8 cellular contexts compared by ENCODE assay signal in genomic region chr12:45415393-45415817, GRCh38.
DNase-seq lines count a peak whose midpoint lies in the region; ATAC-seq and TF ChIP-seq lines count a peak whose summit lies in the region.

No MANE protein-coding gene starts in this region.

- no peak overlapping the region for H3K4me3 ChIP-seq in AG04450 (ENCODE audit: low read depth, low read length)
- H3K4me3 ChIP-seq in gastroesophageal sphincter: no peak overlapping the region
- no peak overlapping the region for H3K4me3 ChIP-seq in testis

- H3K4me1 ChIP-seq in gastroesophageal sphincter (no peaks in the 10 kb centered on the region), testis (no peaks in the 10 kb centered on the region)

- no peak for TF ChIP-seq EP300 in gastroesophageal sphincter (IDR thresholded peaks at IDR 0.05)

- POLR2A ChIA-PET in AG04450 (lab: Yijun Ruan, JAX): interaction anchor here (0.9 kb wide), 1 partner anchor 78 kb away, joined by 3 read pairs; no protein-coding TSS in a partner anchor

- H3K36me3 ChIP-seq in gastroesophageal sphincter (peaks cover 0 to 91% of the 10 kb centered on the region in 2 donors), testis (ENCODE audit: low read depth, missing control alignments) (no peaks in the 10 kb centered on the region)

- TF ChIP-seq POLR2A in gastroesophageal sphincter (IDR thresholded peaks at IDR 0.05) (no peak), testis (IDR thresholded peaks at IDR 0.05) (no peak)

- 37 to 45% methylated on average over 3 to 4 of the region's 4 CpGs for WGBS in gastroesophageal sphincter (ENCODE audit: low coverage in 1 of 2), 2 donors
- WGBS in testis, 2 donors: 73 to 91% methylated on average over 4 of the region's 4 CpGs

- in situ Hi-C loops in SK-MEL-5 (cut with HindIII; ENCODE audit: low pct_unique_long_range_greater_than_20kb, low sequenced_read_pairs): no loop called here

- TF ChIP-seq CTCF in AG04450 (IDR thresholded peaks at IDR 0.05; ENCODE audit: low read depth, low read length) (no peak), gastroesophageal sphincter (IDR thresholded peaks at IDR 0.05) (no peak), testis (IDR thresholded peaks at IDR 0.05) (no peak)

- H3K27ac ChIP-seq in AG04450 (ENCODE audit: low read depth, low read length): peak overlapping the region; percentile 79
- H3K27ac ChIP-seq in gastroesophageal sphincter: no peak overlapping the region
- no peak overlapping the region for H3K27ac ChIP-seq in testis

- H3K9me3 ChIP-seq in AG04450 (ENCODE audit: control insufficient read depth, insufficient read depth, low read length) (no peaks in the 10 kb centered on the region), gastroesophageal sphincter (no peaks in the 10 kb centered on the region), testis (no peaks in the 10 kb centered on the region)

- ATAC-seq in GM18873 (IDR thresholded peaks at IDR 0.05; ENCODE audit: low FRiP score, unreplicated experiment): peak; percentile 93
- ATAC-seq in HG03066 (IDR thresholded peaks at IDR 0.05; ENCODE audit: low read depth, unreplicated experiment): peak; percentile 92
- peak; percentile 80 for ATAC-seq in gastroesophageal sphincter

- intact Hi-C loops in testis (cut with DNase I; ENCODE audit: low total_unique reads): no loop called here

- DNase-seq in AG04450 (ENCODE audit: low read depth, low spot score): peak; percentile 95
- DNase-seq in SK-MEL-5 (ENCODE audit: low read depth, low spot score): peak; percentile 93
- DNase-seq in stimulated activated CD4-positive, alpha-beta T cell treated with anti-CD3 and anti-CD28 coated beads, Interleukin-2, amount 100 ng/mL, for 48 hours: peak; percentile 2 to 16
- DNase-seq in testis: no peak
- DNase-seq in occipital lobe (lab: John Stamatoyannopoulos, UW): no peak

- CTCF ChIA-PET in AG04450 (lab: Charles Lee): no interaction called here

- H3K27me3 ChIP-seq in AG04450 (ENCODE audit: control insufficient read depth, insufficient read depth, low read length) (no peaks in the 10 kb centered on the region), gastroesophageal sphincter (no peaks in the 10 kb centered on the region), testis (no peaks in the 10 kb centered on the region)

Comparison
In these comparisons a context has a peak if more than half of its experiments do, and no peak if none do; other contexts are left out.
1. DNase-seq: peak in AG04450 (single experiment), SK-MEL-5 (single experiment) and stimulated activated CD4-positive, alpha-beta T cell treated with anti-CD3 and anti-CD28 coated beads, Interleukin-2, amount 100 ng/mL, for 48 hours (2 of 2); none in testis (single experiment) and occipital lobe (single experiment).
2. Peak in every context shown above with its lines, with median percentiles within 50 percentile points of each other: ATAC-seq.